Comparison of ENCODE assay signal across 21 cellular contexts in the genomic region with DNA sequence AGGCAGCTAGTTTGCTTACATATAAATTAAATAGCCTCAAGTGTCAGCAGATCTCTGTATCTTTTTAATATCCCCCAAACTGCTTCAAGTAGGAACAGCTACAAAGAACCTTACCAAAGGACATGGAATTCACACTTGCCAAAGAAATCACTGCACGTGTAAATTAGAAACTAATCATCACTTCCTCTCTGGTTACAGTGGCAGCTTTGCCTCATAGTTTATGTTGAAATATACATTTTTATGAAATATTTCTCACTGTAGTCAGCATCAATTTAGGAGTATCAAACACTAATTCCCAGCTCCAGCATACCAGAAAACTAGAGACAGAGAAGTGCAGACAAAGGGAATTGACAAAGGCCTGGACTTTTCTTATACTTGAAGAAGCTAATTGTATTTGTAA.
"Had no signal": no experiment of that assay in that cellular context is flagged by ENCODE, and none has a peak within 500 bp of the region (broad histone marks: within the 10 kb centered on the region; RNA-seq: fewer than 3 reads in every experiment).

No MANE protein-coding gene starts in this region.

- H3K9me3 Mint-ChIP-seq: activated CD4-positive, alpha-beta memory T cell treated with anti-CD3 and anti-CD28 coated beads for 36 hours; activated naive CD4-positive, alpha-beta T cell treated with anti-CD3 and anti-CD28 coated beads for 36 hours; activated naive CD8-positive, alpha-beta T cell treated with anti-CD3 and anti-CD28 coated beads, Interleukin-2, amount 50 U/mL, for 24 hours; activated T-helper 2 cell treated with anti-CD3 and anti-CD28 coated beads, Interferon-gamma antibody, Interleukin-2, Interleukin-4, amounts not matched to agents 10 μg/mL and 5 μg/mL and 100 μg/mL, durations not matched to agents 14 hours and 24 hours and 36 hours; neural crest cell had no signal

- H3K4me1 Mint-ChIP-seq: activated CD8-positive, alpha-beta memory T cell treated with anti-CD3 and anti-CD28 coated beads, Interleukin-2, amount 10 ng/mL, durations not matched to agents 7 days and 5 days had no signal

- DNase-seq: activated CD4-positive, alpha-beta memory T cell treated with anti-CD3 and anti-CD28 coated beads for 36 hours; activated CD4-positive, alpha-beta T cell treated with anti-CD3 and anti-CD28 coated beads for 1 hour; activated CD8-positive, alpha-beta memory T cell treated with anti-CD3 and anti-CD28 coated beads, Interleukin-2, amount 10 ng/mL, durations not matched to agents 7 days and 5 days; activated naive CD4-positive, alpha-beta T cell treated with anti-CD3 and anti-CD28 coated beads for 36 hours; activated naive CD8-positive, alpha-beta T cell treated with anti-CD3 and anti-CD28 coated beads, Interleukin-2, amount 50 U/mL, for 24 hours; activated T-cell treated with anti-CD3 and anti-CD28 coated beads, Interleukin-2, amount 50 U/mL, for 1 hour; aorta; esophagus squamous epithelium; gastrocnemius medialis; mammary epithelial cell; ovary; spleen; stimulated activated CD4-positive, alpha-beta T cell treated with anti-CD3 and anti-CD28 coated beads, Interleukin-1b, Interleukin-23, amount 100 ng/mL, for 48 hours; stomach; upper lobe of right lung had no signal

- ATAC-seq: activated CD8-positive, alpha-beta memory T cell treated with anti-CD3 and anti-CD28 coated beads, Interleukin-2, amount 10 ng/mL, durations not matched to agents 7 days and 5 days; activated naive CD8-positive, alpha-beta T cell treated with anti-CD3 and anti-CD28 coated beads, Interleukin-2, amount 50 U/mL, for 24 hours; gastrocnemius medialis; sciatic nerve; upper lobe of right lung had no signal

- H3K4me3 Mint-ChIP-seq: activated CD4-positive, alpha-beta memory T cell treated with anti-CD3 and anti-CD28 coated beads for 36 hours; activated CD8-positive, alpha-beta memory T cell treated with anti-CD3 and anti-CD28 coated beads, Interleukin-2, amount 10 ng/mL, durations not matched to agents 7 days and 5 days; activated naive CD4-positive, alpha-beta T cell treated with anti-CD3 and anti-CD28 coated beads for 36 hours; activated naive CD8-positive, alpha-beta T cell treated with anti-CD3 and anti-CD28 coated beads, Interleukin-2, amount 50 U/mL, for 24 hours; neural crest cell had no signal

- H3K36me3 Mint-ChIP-seq: activated CD8-positive, alpha-beta memory T cell treated with anti-CD3 and anti-CD28 coated beads, Interleukin-2, amount 10 ng/mL, durations not matched to agents 7 days and 5 days had no signal

- H3K27ac ChIP-seq: cardiac muscle cell, esophagus squamous epithelium, gastrocnemius medialis, ovary, spleen, stomach, thoracic aorta, upper lobe of right lung, VCaP had no signal

- H3K36me3 ChIP-seq: cardiac muscle cell, esophagus squamous epithelium, gastrocnemius medialis, ovary, spleen, stomach, thoracic aorta, upper lobe of right lung had no signal

- H3K9me3 ChIP-seq: esophagus squamous epithelium, gastrocnemius medialis, ovary, spleen, stomach, thoracic aorta, upper lobe of right lung had no signal

- H3K27ac Mint-ChIP-seq: activated CD4-positive, alpha-beta memory T cell treated with anti-CD3 and anti-CD28 coated beads for 36 hours; activated CD8-positive, alpha-beta memory T cell treated with anti-CD3 and anti-CD28 coated beads, Interleukin-2, amount 10 ng/mL, durations not matched to agents 7 days and 5 days; activated naive CD4-positive, alpha-beta T cell treated with anti-CD3 and anti-CD28 coated beads for 36 hours; activated naive CD8-positive, alpha-beta T cell treated with anti-CD3 and anti-CD28 coated beads, Interleukin-2, amount 50 U/mL, for 24 hours; activated T-helper 2 cell treated with anti-CD3 and anti-CD28 coated beads, Interferon-gamma antibody, Interleukin-2, Interleukin-4, amounts not matched to agents 10 μg/mL and 5 μg/mL and 100 μg/mL, durations not matched to agents 14 hours and 24 hours and 36 hours had no signal

- H3K27me3 ChIP-seq: cardiac muscle cell, esophagus squamous epithelium, gastrocnemius medialis, ovary, spleen, stomach, upper lobe of right lung had no signal

- H3K4me3 ChIP-seq: cardiac muscle cell, esophagus squamous epithelium, gastrocnemius medialis, ovary, spleen, stomach, thoracic aorta, upper lobe of right lung had no signal

- H3K27me3 Mint-ChIP-seq: activated CD4-positive, alpha-beta memory T cell treated with anti-CD3 and anti-CD28 coated beads for 36 hours; activated CD8-positive, alpha-beta memory T cell treated with anti-CD3 and anti-CD28 coated beads, Interleukin-2, amount 10 ng/mL, durations not matched to agents 7 days and 5 days; activated naive CD8-positive, alpha-beta T cell treated with anti-CD3 and anti-CD28 coated beads, Interleukin-2, amount 50 U/mL, for 24 hours had no signal

- H3K4me1 ChIP-seq: spleen, upper lobe of right lung had no signal
